ENCODE assay signal across 13 cellular contexts in genomic region chr20:4688342-4688741, GRCh38. TPM values are rescaled to one million over a fixed set of nuclear protein-coding genes. Genes with fewer than 3 reads are reported as not detected.
A peak's percentile ranks its signal among the peaks of the same experiment; 100 is the strongest.
DNase-seq lines count a peak whose midpoint lies in the region; ATAC-seq lines count a peak whose summit lies in the region.
"Had no signal": no experiment of that assay in that cellular context is flagged by ENCODE, and none has a peak within 500 bp of the region (broad histone marks: within the 10 kb centered on the region; RNA-seq: fewer than 3 reads in every experiment).

No MANE protein-coding gene starts in this region.

- 55% methylated on average over 2 of the region's 2 CpGs for WGBS in right cardiac atrium

- CTCF ChIA-PET in naive thymus-derived CD4-positive, alpha-beta T cell (lab: Charles Lee) = interaction anchor here (0.7 kb wide), 1 partner anchor 24 kb away, joined by 4 read pairs; no protein-coding TSS in a partner anchor

- peaks cover 58 to 84% (median 73%) of the 10 kb centered on the region in 7 donors for H3K4me1 Mint-ChIP-seq in naive thymus-derived CD4-positive, alpha-beta T cell

- H3K4me1 ChIP-seq in right cardiac atrium (ENCODE audit: control insufficient read depth, insufficient read depth, low read length) = peaks cover 2% of the 10 kb centered on the region
- peaks cover 41% of the 10 kb centered on the region for H3K4me1 ChIP-seq in adipocyte (ENCODE audit: control insufficient read depth, insufficient read depth, low read length)
- H3K4me1 ChIP-seq in naive thymus-derived CD4-positive, alpha-beta T cell (ENCODE audit: control insufficient read depth in 2 of 2, insufficient read depth in 2 of 2, low read length in 2 of 2) = peaks cover 28 to 33% of the 10 kb centered on the region in 2 donors

- peak overlapping the region in 8 of 10 donors; percentile 15 to 93 (median 62) for H3K4me3 Mint-ChIP-seq in naive thymus-derived CD4-positive, alpha-beta T cell

- H3K36me3 Mint-ChIP-seq in naive thymus-derived CD4-positive, alpha-beta T cell = peaks cover 5 to 13% (median 7%) of the 10 kb centered on the region in 5 donors

- H3K27ac ChIP-seq in right cardiac atrium (ENCODE audit: low read length) = peak overlapping the region; percentile 70
- no peak overlapping the region for H3K27ac ChIP-seq in naive thymus-derived CD4-positive, alpha-beta T cell (ENCODE audit: low read depth, low read length)
- H3K27ac ChIP-seq: HL-60 had no signal

- DNase-seq in right cardiac atrium (no peak), Right ventricle myocardium inferior (ENCODE audit: missing footprints) (no peak), adipocyte (ENCODE audit: low read depth) (no peak), left lobe of liver (ENCODE audit: low spot score) (no peak), NCI-H526 treated with DMSO at 0.1 percent for 48 hours (lab: John Stamatoyannopoulos, UW) (no peak), foreskin melanocyte (no peak)
- no peak for DNase-seq in naive thymus-derived CD4-positive, alpha-beta T cell
- no peak for DNase-seq in stimulated activated CD4-positive, alpha-beta T cell treated with anti-CD3 and anti-CD28 coated beads, Interleukin-1b, Interleukin-23, amount 100 ng/mL, for 48 hours
- DNase-seq: Caco-2; foreskin fibroblast; NCI-H1092; stimulated activated naive CD4-positive, alpha-beta T cell had no signal

- H3K9me3 ChIP-seq in right cardiac atrium (ENCODE audit: control insufficient read depth, low read length) (no peaks in the 10 kb centered on the region), adipocyte (ENCODE audit: control insufficient read depth, low read length) (no peaks in the 10 kb centered on the region)
- H3K9me3 ChIP-seq in naive thymus-derived CD4-positive, alpha-beta T cell (ENCODE audit: control insufficient read depth in 2 of 3, low read length in 3 of 3) = no peaks in the 10 kb centered on the region
- H3K9me3 ChIP-seq: Caco-2 had no signal

- no peaks in the 10 kb centered on the region for H3K27me3 ChIP-seq in right cardiac atrium (ENCODE audit: control insufficient read depth, insufficient read depth)
- H3K27me3 ChIP-seq in adipocyte (replicated peaks; ENCODE audit: control insufficient read depth, insufficient read depth, low read length) = no peaks in the 10 kb centered on the region
- H3K27me3 ChIP-seq in naive thymus-derived CD4-positive, alpha-beta T cell (ENCODE audit: control insufficient read depth in 2 of 2, insufficient read depth in 2 of 2, low read length in 2 of 2) = no peaks in the 10 kb centered on the region

- ATAC-seq in right cardiac atrium (no peak), Right ventricle myocardium inferior (no peak), left lobe of liver (no peak)
- no peak for ATAC-seq in naive thymus-derived CD4-positive, alpha-beta T cell

- peak overlapping the region; percentile 67 for H3K9ac ChIP-seq in adipocyte (ENCODE audit: low read length)

- H3K9me3 Mint-ChIP-seq in naive thymus-derived CD4-positive, alpha-beta T cell = peaks cover 0 to 2% (median 0%) of the 10 kb centered on the region in 11 donors

- H3K4me3 ChIP-seq in right cardiac atrium (ENCODE audit: low read length) = no peak overlapping the region
- peak overlapping the region; percentile 78 for H3K4me3 ChIP-seq in adipocyte (ENCODE audit: low read length)
- no peak overlapping the region for H3K4me3 ChIP-seq in naive thymus-derived CD4-positive, alpha-beta T cell (ENCODE audit: low read length)

- H3K36me3 ChIP-seq in adipocyte (ENCODE audit: control insufficient read depth, insufficient read depth, low read length, severe bottlenecking) = peaks cover 7% of the 10 kb centered on the region
- no peaks in the 10 kb centered on the region for H3K36me3 ChIP-seq in naive thymus-derived CD4-positive, alpha-beta T cell (ENCODE audit: control insufficient read depth in 2 of 3, insufficient read depth in 3 of 3, low read length in 3 of 3)

- intact Hi-C loops in right cardiac atrium (cut with DNase I) = no loop called here
- intact Hi-C loops in Right ventricle myocardium inferior (cut with DNase I) = no loop called here
- intact Hi-C loops in naive thymus-derived CD4-positive, alpha-beta T cell (cut with micrococcal nuclease) = no loop called here

- no peaks in the 10 kb centered on the region for H3K27me3 Mint-ChIP-seq in naive thymus-derived CD4-positive, alpha-beta T cell

- POLR2A ChIA-PET in naive thymus-derived CD4-positive, alpha-beta T cell (lab: Charles Lee) = interaction anchor here (1.1 kb wide), 1 partner anchor 10 kb away, joined by 4 read pairs; no protein-coding TSS in a partner anchor

- peak overlapping the region in 6 of 9 donors; percentile 10 to 85 (median 40) for H3K27ac Mint-ChIP-seq in naive thymus-derived CD4-positive, alpha-beta T cell

RNA-seq across cellular contexts. Expression of gene PRNP, which starts 2.1 kb away (rescaled TPM):
- total RNA-seq in right cardiac atrium (100 to 1,000 TPM; 134 to 195 (median 178) TPM), Right ventricle myocardium inferior (124 TPM), left lobe of liver (20.5 TPM)
- 146 TPM for polyA plus RNA-seq in right cardiac atrium
- 10 to 100 TPM; 40.9 to 80.4 (median 44.9) TPM for total RNA-seq in naive thymus-derived CD4-positive, alpha-beta T cell
- 10 to 100 TPM; 57.9 to 63.9 TPM for polyA plus RNA-seq in naive thymus-derived CD4-positive, alpha-beta T cell

RNA-seq across cellular contexts. Expression of gene PRND, which starts 33.4 kb away (rescaled TPM):
- total RNA-seq in right cardiac atrium (not detected), Right ventricle myocardium inferior (not detected), left lobe of liver (not detected)
- not detected for polyA plus RNA-seq in right cardiac atrium
- total RNA-seq in naive thymus-derived CD4-positive, alpha-beta T cell = under 1 TPM in 1 of 5 experiments, not detected in 4; 0.12 TPM
- under 1 TPM in 1 of 2 donors, not detected in 1; 0.05 TPM for polyA plus RNA-seq in naive thymus-derived CD4-positive, alpha-beta T cell
- total RNA-seq: Caco-2 had no signal
